ENCODE assay signal across 15 cellular contexts in the genomic region with DNA sequence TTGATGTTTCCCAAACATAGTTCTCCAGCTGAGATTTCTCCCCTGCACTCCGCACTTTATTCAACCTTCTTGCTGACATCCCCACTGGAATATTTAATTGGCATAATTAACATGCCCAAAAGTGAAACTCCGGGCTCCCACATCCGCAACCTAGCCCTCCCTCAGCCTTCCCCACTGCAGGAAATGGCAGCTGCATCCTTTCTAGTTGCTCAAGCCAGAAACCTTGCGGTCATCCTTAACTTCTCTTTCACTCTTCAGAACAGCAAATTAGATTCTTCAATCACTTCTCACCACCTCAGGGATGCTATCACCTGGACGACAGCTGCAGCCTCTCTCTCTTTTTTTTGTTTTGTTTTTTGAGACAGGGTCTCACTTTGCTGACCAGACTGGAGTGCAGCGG. TPM values are rescaled to one million over a fixed set of nuclear protein-coding genes. Genes with fewer than 3 reads are reported as not detected.
DNase-seq lines count a peak whose midpoint lies in the region; ATAC-seq and TF ChIP-seq lines count a peak whose summit lies in the region.
"Had no signal": no experiment of that assay in that cellular context is flagged by ENCODE, and none has a peak within 500 bp of the region (broad histone marks: within the 10 kb centered on the region; RNA-seq: fewer than 3 reads in every experiment).

No MANE protein-coding gene starts in this region.

- peak overlapping the region in 9 of 11 experiments; percentile 64 to 77 (median 73); a peak in 18 of 22 replicates for H3K9ac ChIP-seq in BLaER1 treated with 17β-estradiol and CSF1 and Interleukin-3, amounts not matched to agents 10 nM and 100 nM
- no peak overlapping the region for H3K9ac ChIP-seq in DND-41 (ENCODE audit: low read depth, low read length)

- H2AFZ ChIP-seq in DND-41 (ENCODE audit: low read depth, low read length), result no peak overlapping the region

- peaks cover 28% of the 10 kb centered on the region for H3K27me3 Mint-ChIP-seq in glutamatergic neuron (ENCODE audit: unreplicated experiment)
- peaks cover 21% of the 10 kb centered on the region for H3K27me3 Mint-ChIP-seq in activated CD4-positive, alpha-beta memory T cell treated with anti-CD3 and anti-CD28 coated beads for 36 hours

- CTCF ChIA-PET in activated CD4-positive, alpha-beta memory T cell treated with anti-CD3 and anti-CD28 coated beads for 36 hours (lab: Charles Lee), result interaction anchor here (1.2 to 2.7 kb wide), 4 partner anchors 12 to 90 kb away, joined by 4 to 11 read pairs (median 6); a partner anchor contains a TSS

- intact Hi-C loops in activated CD4-positive, alpha-beta memory T cell treated with anti-CD3 and anti-CD28 coated beads for 36 hours (cut with micrococcal nuclease), result no loop called here

- peak overlapping the region; percentile 47 for H3K4me3 Mint-ChIP-seq in glutamatergic neuron (ENCODE audit: unreplicated experiment)
- H3K4me3 Mint-ChIP-seq in activated CD4-positive, alpha-beta memory T cell treated with anti-CD3 and anti-CD28 coated beads for 36 hours, result no peak overlapping the region
- H3K4me3 Mint-ChIP-seq: activated B cell treated with CpG ODN at 0.5 μM for 24 hours; stimulated activated effector memory CD8-positive, alpha-beta T cell treated with anti-CD3 and anti-CD28 coated beads, Interleukin-12 subunit alpha, Interleukin-12 subunit beta, amount 100 ng/mL, for 72 hours had no signal

- no peaks in the 10 kb centered on the region for H3K36me3 ChIP-seq in BLaER1 treated with 17β-estradiol and CSF1 and Interleukin-3, amounts not matched to agents 10 nM and 100 nM
- no peaks in the 10 kb centered on the region for H3K36me3 ChIP-seq in DND-41 (ENCODE audit: insufficient read depth, low read length)
- H3K36me3 ChIP-seq: left lung, uterus had no signal

- peaks cover 63 to 100% (median 95%) of the 10 kb centered on the region in 10 experiments for H3K4me1 ChIP-seq in BLaER1 treated with 17β-estradiol and CSF1 and Interleukin-3, amounts not matched to agents 10 nM and 100 nM
- H3K4me1 ChIP-seq in DND-41 (ENCODE audit: insufficient read depth, low read length), result peaks cover 30% of the 10 kb centered on the region
- H3K4me1 ChIP-seq: uterus had no signal

- TF ChIP-seq CTCF in DND-41 (IDR thresholded peaks at IDR 0.05; ENCODE audit: borderline replicate concordance, extremely low read depth, low read length, poor library complexity, severe bottlenecking), result no peak
- no peak for TF ChIP-seq CTCF in glutamatergic neuron (IDR thresholded peaks at IDR 0.05; ENCODE audit: partially characterized antibody, unreplicated experiment)

- H3K79me2 ChIP-seq in DND-41 (ENCODE audit: insufficient read depth, low read length), result no peaks in the 10 kb centered on the region

- H3K27ac ChIP-seq in BLaER1 treated with 17β-estradiol and CSF1 and Interleukin-3, amounts not matched to agents 10 nM and 100 nM, result peak overlapping the region in 10 of 11 experiments; percentile 61 to 94 (median 90); a peak in 20 of 22 replicates
- H3K27ac ChIP-seq in DND-41 (ENCODE audit: low read length), result peak overlapping the region; percentile 48; the same call in 1 of the 2 replicates
- H3K27ac ChIP-seq: C4-2B, left lung, uterus had no signal

- H3K27ac Mint-ChIP-seq in glutamatergic neuron (ENCODE audit: unreplicated experiment), result no peak overlapping the region
- H3K27ac Mint-ChIP-seq in activated CD4-positive, alpha-beta memory T cell treated with anti-CD3 and anti-CD28 coated beads for 36 hours, result no peak overlapping the region
- H3K27ac Mint-ChIP-seq: activated B cell treated with CpG ODN at 0.5 μM for 24 hours; stimulated activated effector memory CD8-positive, alpha-beta T cell treated with anti-CD3 and anti-CD28 coated beads, Interleukin-12 subunit alpha, Interleukin-12 subunit beta, amount 100 ng/mL, for 72 hours had no signal

- DNase-seq in DND-41 (peak; percentile 79), NOMO-1 (lab: John Stamatoyannopoulos, UW; ENCODE audit: unreplicated experiment in 2 of 2) (peak; percentile 78 to 83), glutamatergic neuron (no peak), mucosa of gallbladder (ENCODE audit: low spot score) (no peak)
- DNase-seq in activated CD4-positive, alpha-beta memory T cell treated with anti-CD3 and anti-CD28 coated beads for 36 hours, result no peak
- DNase-seq: activated B cell treated with CpG ODN at 0.5 μM for 24 hours; cortex of kidney; left lung; SHP77 treated with DMSO at 0.1 percent for 48 hours; stimulated activated CD4-positive, alpha-beta T cell treated with anti-CD3 and anti-CD28 coated beads, Interleukin-2, amount 100 ng/mL, for 48 hours; uterus had no signal

- H3K9me3 ChIP-seq in BLaER1 treated with 17β-estradiol and CSF1 and Interleukin-3, amounts not matched to agents 10 nM and 100 nM (replicated peaks in 1 of 11), result no peaks in the 10 kb centered on the region
- no peaks in the 10 kb centered on the region for H3K9me3 ChIP-seq in DND-41 (ENCODE audit: insufficient read depth, low read length, severe bottlenecking)
- H3K9me3 ChIP-seq: left lung, uterus had no signal

- H3K27me3 ChIP-seq in BLaER1 treated with 17β-estradiol and CSF1 and Interleukin-3, amounts not matched to agents 10 nM and 100 nM, result peaks cover 0 to 4% (median 0%) of the 10 kb centered on the region in 11 experiments; a peak in 1 of 22 replicates
- H3K27me3 ChIP-seq in DND-41 (ENCODE audit: insufficient read depth, low read length, poor library complexity), result peaks cover 3% of the 10 kb centered on the region
- H3K27me3 ChIP-seq: uterus had no signal

- peaks cover 5% of the 10 kb centered on the region for H3K36me3 Mint-ChIP-seq in glutamatergic neuron (ENCODE audit: unreplicated experiment)
- H3K36me3 Mint-ChIP-seq in activated CD4-positive, alpha-beta memory T cell treated with anti-CD3 and anti-CD28 coated beads for 36 hours, result no peaks in the 10 kb centered on the region
- H3K36me3 Mint-ChIP-seq: stimulated activated effector memory CD8-positive, alpha-beta T cell treated with anti-CD3 and anti-CD28 coated beads, Interleukin-12 subunit alpha, Interleukin-12 subunit beta, amount 100 ng/mL, for 72 hours had no signal

- H3K9me3 Mint-ChIP-seq in glutamatergic neuron (ENCODE audit: unreplicated experiment), result peaks cover 24% of the 10 kb centered on the region
- no peaks in the 10 kb centered on the region for H3K9me3 Mint-ChIP-seq in activated CD4-positive, alpha-beta memory T cell treated with anti-CD3 and anti-CD28 coated beads for 36 hours
- H3K9me3 Mint-ChIP-seq: activated B cell treated with CpG ODN at 0.5 μM for 24 hours; stimulated activated effector memory CD8-positive, alpha-beta T cell treated with anti-CD3 and anti-CD28 coated beads, Interleukin-12 subunit alpha, Interleukin-12 subunit beta, amount 100 ng/mL, for 72 hours had no signal

- H4K20me1 ChIP-seq in BLaER1 treated with 17β-estradiol and CSF1 and Interleukin-3, amounts not matched to agents 10 nM and 100 nM, result no peaks in the 10 kb centered on the region
- H4K20me1 ChIP-seq in DND-41 (ENCODE audit: insufficient read depth, low read length), result no peaks in the 10 kb centered on the region

- peak overlapping the region in 9 of 10 experiments; percentile 21 to 66 (median 54); a peak in 16 of 20 replicates for H3K4me3 ChIP-seq in BLaER1 treated with 17β-estradiol and CSF1 and Interleukin-3, amounts not matched to agents 10 nM and 100 nM
- peak overlapping the region in 1 of 2 experiments; percentile 42; a peak in 2 of 4 replicates for H3K4me3 ChIP-seq in DND-41 (ENCODE audit: low read depth in 1 of 2, low read length in 2 of 2)
- H3K4me3 ChIP-seq: left lung, uterus had no signal

- POLR2A ChIA-PET in activated CD4-positive, alpha-beta memory T cell treated with anti-CD3 and anti-CD28 coated beads for 36 hours (lab: Charles Lee), result no interaction called here

- ATAC-seq in DND-41 (ENCODE audit: insufficient read depth, low read depth) (peak; percentile 87), GM18867 (IDR thresholded peaks at IDR 0.05; ENCODE audit: unreplicated experiment) (no peak)
- ATAC-seq: left lung; stimulated activated effector memory CD8-positive, alpha-beta T cell treated with anti-CD3 and anti-CD28 coated beads, Interleukin-12 subunit alpha, Interleukin-12 subunit beta, amount 100 ng/mL, for 72 hours had no signal

- peaks cover 67% of the 10 kb centered on the region for H3K4me1 Mint-ChIP-seq in glutamatergic neuron (ENCODE audit: low read depth, unreplicated experiment)
- H3K4me1 Mint-ChIP-seq in activated CD4-positive, alpha-beta memory T cell treated with anti-CD3 and anti-CD28 coated beads for 36 hours (ENCODE audit: low read depth), result peaks cover 22% of the 10 kb centered on the region

- H3K4me2 ChIP-seq in BLaER1 treated with 17β-estradiol and CSF1 and Interleukin-3, amounts not matched to agents 10 nM and 100 nM, result peak overlapping the region; percentile 87 to 99 (median 94)
- H3K4me2 ChIP-seq in DND-41 (ENCODE audit: insufficient read depth, low read length), result peak overlapping the region; percentile 70

RNA-seq across cellular contexts. Expression of a gene that starts 15.8 kb away (rescaled TPM):
- 107 TPM for total RNA-seq in glutamatergic neuron (ENCODE audit: unreplicated experiment)
- total RNA-seq in activated CD4-positive, alpha-beta memory T cell treated with anti-CD3 and anti-CD28 coated beads for 36 hours, result under 1 TPM; 0.29 to 0.31 TPM
- total RNA-seq in mucosa of gallbladder, result 0.75 TPM

RNA-seq across cellular contexts. Expression of a gene that starts 55.2 kb away (rescaled TPM):
- total RNA-seq in glutamatergic neuron (ENCODE audit: unreplicated experiment) (not detected), mucosa of gallbladder (not detected)
- not detected for total RNA-seq in activated CD4-positive, alpha-beta memory T cell treated with anti-CD3 and anti-CD28 coated beads for 36 hours
- total RNA-seq: activated B cell treated with CpG ODN at 0.5 μM for 24 hours, left lung had no signal

Comparison
In these comparisons a context has a peak if more than half of its experiments do, and no peak if none do; other contexts are left out.
1. DNase-seq: peak in DND-41 (single experiment) and NOMO-1 (2 of 2); none in glutamatergic neuron (single experiment), activated CD4-positive, alpha-beta memory T cell treated with anti-CD3 and anti-CD28 coated beads for 36 hours (single experiment) and mucosa of gallbladder (single experiment).
2. RNA of a gene that starts 15.8 kb away (total RNA-seq): 107 TPM in glutamatergic neuron (single experiment); 0.75 TPM in mucosa of gallbladder (single experiment) and 0.29 to 0.31 TPM in activated CD4-positive, alpha-beta memory T cell treated with anti-CD3 and anti-CD28 coated beads for 36 hours; every median in the first group is over 10 times any median in the second.